20 cellular contexts compared by ENCODE assay signal in the genomic region with DNA sequence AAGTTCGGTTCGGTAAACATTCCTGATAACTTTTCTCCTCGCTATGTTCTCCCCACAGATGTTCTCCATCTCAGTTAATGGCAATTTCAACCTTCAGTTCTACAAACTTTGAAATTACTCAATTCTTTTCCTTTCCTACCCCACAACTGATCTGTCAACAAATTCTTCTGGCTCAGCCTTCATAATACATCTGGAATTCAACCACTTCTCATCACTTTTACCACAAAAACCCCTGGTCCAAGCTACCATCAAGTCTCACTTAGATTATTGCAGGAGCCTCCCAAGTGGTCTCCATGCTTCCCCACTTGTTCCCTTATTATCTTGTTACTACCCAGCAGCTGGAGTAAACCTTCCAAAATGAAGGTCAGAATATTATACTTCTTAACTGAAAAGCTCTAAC.
DNase-seq lines count a peak whose midpoint lies in the region; ATAC-seq, FAIRE-seq and TF ChIP-seq lines count a peak whose summit lies in the region.
"Had no signal": no experiment of that assay in that cellular context is flagged by ENCODE, and none has a peak within 500 bp of the region (broad histone marks: within the 10 kb centered on the region; RNA-seq: fewer than 3 reads in every experiment).

No MANE protein-coding gene starts in this region.

- H3K18ac ChIP-seq in IMR-90 (ENCODE audit: low read depth, low read length): no peak overlapping the region; the same call in 1 of the 2 replicates

- no peak overlapping the region for H2BK120ac ChIP-seq in IMR-90 (ENCODE audit: low read depth, low read length)

- ATAC-seq in IMR-90 (ENCODE audit: low read depth) (peak; percentile 38; the same call in 1 of the 2 replicates), HG02938 (IDR thresholded peaks at IDR 0.05; ENCODE audit: unreplicated experiment) (no peak), pancreas (no peak)
- ATAC-seq: GM12878, HCT116 had no signal

- no peaks in the 10 kb centered on the region for H3K9me3 Mint-ChIP-seq in neural crest cell
- H3K9me3 Mint-ChIP-seq in activated CD4-positive, alpha-beta T cell treated with anti-CD3 and anti-CD28 coated beads, Interleukin-2, amount 10 ng/mL, durations not matched to agents 7 days and 5 days: no peaks in the 10 kb centered on the region

- dilution Hi-C loops in IMR-90 (cut with HindIII; ENCODE audit: low sequenced_read_pairs, unreplicated experiment): no loop called here

- H3K9me1 ChIP-seq in IMR-90 (ENCODE audit: insufficient read depth, low read length): peaks cover 6% of the 10 kb centered on the region; the same call in 1 of the 2 replicates

- no peaks in the 10 kb centered on the region; the same call in 1 of the 2 replicates for H3K36me3 ChIP-seq in IMR-90 (ENCODE audit: control insufficient read depth, insufficient read depth, low read length)
- H3K36me3 ChIP-seq in pancreas: no peaks in the 10 kb centered on the region
- H3K36me3 ChIP-seq: BLaER1 had no signal

- H2AK9ac ChIP-seq in IMR-90 (replicated peaks; ENCODE audit: low read depth, low read length, poor library complexity): no peak overlapping the region

- H4K8ac ChIP-seq in IMR-90 (ENCODE audit: low read depth in 2 of 2, low read length in 2 of 2): no peak overlapping the region

- H3K4me1 ChIP-seq in IMR-90 (ENCODE audit: control insufficient read depth, insufficient read depth, low read length) (peaks cover 7% of the 10 kb centered on the region), pancreas (peaks cover 4 to 14% (median 7%) of the 10 kb centered on the region in 3 donors)
- H3K4me1 ChIP-seq: BLaER1 had no signal

- in situ Hi-C loops in IMR-90 (cut with MboI; ENCODE audit: low sequenced_read_pairs): no loop called here

- no peak overlapping the region for H3K14ac ChIP-seq in IMR-90 (replicated peaks; ENCODE audit: low read depth, low read length)

- TF ChIP-seq POLR2A in IMR-90 (IDR thresholded peaks at IDR 0.05; ENCODE audit: low read depth, low read length): no peak

- intact Hi-C loops in IMR-90 (cut with micrococcal nuclease) (no loop called here), pancreas (cut with DNase I) (no loop called here)

- FAIRE-seq in pancreas (lab: Jason Lieb, UNC): no peak
- FAIRE-seq: GM12878, HTR-8/SVneo had no signal

- H2AK5ac ChIP-seq in IMR-90 (ENCODE audit: low read depth, low read length): no peak overlapping the region

- no TSS peak for BruUV-seq in IMR-90 (replicated peaks; lab: Mats Ljungman, UMichigan)

- no peak overlapping the region for H3K56ac ChIP-seq in IMR-90 (ENCODE audit: extremely low read depth, insufficient read depth, low read length)

- no peak overlapping the region for H3K4me3 Mint-ChIP-seq in neural crest cell
- no peak overlapping the region for H3K4me3 Mint-ChIP-seq in activated CD4-positive, alpha-beta T cell treated with anti-CD3 and anti-CD28 coated beads, Interleukin-2, amount 10 ng/mL, durations not matched to agents 7 days and 5 days
- H3K4me3 Mint-ChIP-seq: CD14-positive monocyte; CD4-positive, alpha-beta memory T cell; HFFc6 had no signal

- POLR2A ChIA-PET in IMR-90 (lab: Charles Lee; ENCODE audit: unreplicated experiment): no interaction called here
- POLR2A ChIA-PET in activated CD4-positive, alpha-beta T cell treated with anti-CD3 and anti-CD28 coated beads, Interleukin-2, amount 10 ng/mL, durations not matched to agents 7 days and 5 days (lab: Charles Lee): no interaction called here

- no peak overlapping the region for H3K4ac ChIP-seq in IMR-90 (ENCODE audit: low read depth, low read length)

- H2BK5ac ChIP-seq in IMR-90 (ENCODE audit: low read depth, low read length, poor library complexity, severe bottlenecking): no peak overlapping the region

- no peak overlapping the region for H4K91ac ChIP-seq in IMR-90 (ENCODE audit: insufficient read depth, low read depth, low read length)

- DNase-seq in IMR-90 (peak; percentile 24), choroid plexus epithelial cell (ENCODE audit: low read depth) (peak; percentile 72), fibroblast of villous mesenchyme (ENCODE audit: low read depth) (peak; percentile 36), neural crest cell (ENCODE audit: low read depth, low spot score) (no peak), pancreas (no peak), activated T-cell treated with anti-CD3 and anti-CD28 coated beads for 4 hours (no peak)
- DNase-seq in activated CD4-positive, alpha-beta T cell treated with anti-CD3 and anti-CD28 coated beads, Interleukin-2, amount 10 ng/mL, durations not matched to agents 7 days and 5 days: no peak
- DNase-seq: 8988T; CD4-positive, alpha-beta memory T cell; DMS79 treated with DMSO at 0.1 percent for 48 hours; GF-D8; GOT3; H7; HFFc6 had no signal

- no peaks in the 10 kb centered on the region for H3K27me3 Mint-ChIP-seq in neural crest cell (ENCODE audit: low read depth)
- no peaks in the 10 kb centered on the region for H3K27me3 Mint-ChIP-seq in activated CD4-positive, alpha-beta T cell treated with anti-CD3 and anti-CD28 coated beads, Interleukin-2, amount 10 ng/mL, durations not matched to agents 7 days and 5 days
- H3K27me3 Mint-ChIP-seq: CD4-positive, alpha-beta memory T cell had no signal

- H3K4me2 ChIP-seq in IMR-90 (ENCODE audit: low read depth, low read length): no peak overlapping the region
- H3K4me2 ChIP-seq: BLaER1 had no signal

- no peak overlapping the region for H4K5ac ChIP-seq in IMR-90 (ENCODE audit: low read depth, low read length)

- H3K79me1 ChIP-seq in IMR-90 (ENCODE audit: low read depth in 1 of 2, low read length in 2 of 2): peaks cover 0 to 8% of the 10 kb centered on the region in 2 experiments; a peak in 2 of 4 replicates

- no peak overlapping the region for H2AFZ ChIP-seq in IMR-90 (replicated peaks; ENCODE audit: low read length, poor library complexity)

- TF ChIP-seq RAD21 in IMR-90 (IDR thresholded peaks at IDR 0.05; ENCODE audit: low read length): no peak

- H3K27me3 ChIP-seq in IMR-90 (ENCODE audit: control insufficient read depth, insufficient read depth, low read length): no peaks in the 10 kb centered on the region
- peaks cover 0 to 4% (median 2%) of the 10 kb centered on the region in 4 donors for H3K27me3 ChIP-seq in pancreas
- H3K27me3 ChIP-seq: BLaER1 had no signal

- H3K36me3 Mint-ChIP-seq in neural crest cell (ENCODE audit: low read depth): peaks cover 4% of the 10 kb centered on the region
- no peaks in the 10 kb centered on the region for H3K36me3 Mint-ChIP-seq in activated CD4-positive, alpha-beta T cell treated with anti-CD3 and anti-CD28 coated beads, Interleukin-2, amount 10 ng/mL, durations not matched to agents 7 days and 5 days (ENCODE audit: low read depth)
- H3K36me3 Mint-ChIP-seq: CD4-positive, alpha-beta memory T cell had no signal

- no peak overlapping the region for H3K27ac ChIP-seq in IMR-90 (ENCODE audit: insufficient read depth, low read length)
- H3K27ac ChIP-seq in pancreas: no peak overlapping the region
- H3K27ac ChIP-seq: BLaER1 had no signal

- H3K4me3 ChIP-seq in IMR-90 (ENCODE audit: insufficient read depth, low read depth, low read length) (no peak overlapping the region), choroid plexus epithelial cell (ENCODE audit: low read depth, low read length) (no peak overlapping the region), fibroblast of villous mesenchyme (ENCODE audit: low read depth, low read length) (no peak overlapping the region), pancreas (no peak overlapping the region)
- H3K4me3 ChIP-seq: BLaER1, GM12878 had no signal

- H3K9me3 ChIP-seq in IMR-90 (ENCODE audit: control insufficient read depth, insufficient read depth, low read length) (no peaks in the 10 kb centered on the region), pancreas (no peaks in the 10 kb centered on the region)
- H3K9me3 ChIP-seq: BLaER1 had no signal

- TF ChIP-seq CTCF in IMR-90 (conservative IDR thresholded peaks at IDR 0.05; ENCODE audit: low read depth, low read length) (no peak), choroid plexus epithelial cell (conservative IDR thresholded peaks at IDR 0.05; ENCODE audit: low read depth, low read length) (no peak), fibroblast of villous mesenchyme (IDR thresholded peaks at IDR 0.05; ENCODE audit: insufficient read depth, low read depth, low read length) (no peak), neural crest cell (conservative IDR thresholded peaks at IDR 0.05) (no peak), pancreas (IDR thresholded peaks at IDR 0.05) (no peak)

- H2BK15ac ChIP-seq in IMR-90 (ENCODE audit: low read depth, low read length): no peak overlapping the region

- WGBS in IMR-90 (ENCODE audit: extremely low coverage in 2 of 2, insufficient read length in 1 of 2), 2 experiments: no CpG with 5 or more reads among the region's 3 CpGs
- WGBS in pancreas, 2 donors: 72 to 82% methylated on average over 3 of the region's 3 CpGs

- CTCF ChIA-PET in IMR-90 (lab: Yijun Ruan, JAX): no interaction called here
- CTCF ChIA-PET in activated CD4-positive, alpha-beta T cell treated with anti-CD3 and anti-CD28 coated beads, Interleukin-2, amount 10 ng/mL, durations not matched to agents 7 days and 5 days (lab: Charles Lee): no interaction called here

- no peak overlapping the region for H2BK20ac ChIP-seq in IMR-90 (ENCODE audit: low read depth, low read length)

- no peak overlapping the region for H3K9ac ChIP-seq in IMR-90 (ENCODE audit: low read depth, low read length)
- H3K9ac ChIP-seq: BLaER1 had no signal

- H3K4me1 Mint-ChIP-seq in neural crest cell: peaks cover 4% of the 10 kb centered on the region
- H3K4me1 Mint-ChIP-seq in activated CD4-positive, alpha-beta T cell treated with anti-CD3 and anti-CD28 coated beads, Interleukin-2, amount 10 ng/mL, durations not matched to agents 7 days and 5 days: no peaks in the 10 kb centered on the region
- H3K4me1 Mint-ChIP-seq: CD4-positive, alpha-beta memory T cell had no signal

- H4K20me1 ChIP-seq in IMR-90 (ENCODE audit: insufficient read depth, low read length): peaks cover 3% of the 10 kb centered on the region; the same call in 1 of the 2 replicates
- H4K20me1 ChIP-seq: BLaER1 had no signal

- H3K23ac ChIP-seq in IMR-90 (ENCODE audit: low read depth, low read length): no peak overlapping the region

- H3K27ac Mint-ChIP-seq in neural crest cell (ENCODE audit: unreplicated experiment): peak overlapping the region; percentile 27
- H3K27ac Mint-ChIP-seq in activated CD4-positive, alpha-beta T cell treated with anti-CD3 and anti-CD28 coated beads, Interleukin-2, amount 10 ng/mL, durations not matched to agents 7 days and 5 days: no peak overlapping the region
- H3K27ac Mint-ChIP-seq: CD14-positive monocyte; CD4-positive, alpha-beta memory T cell; HFFc6 had no signal

TF ChIP-seq in IMR-90, 13 proteins besides CTCF, POLR2A, EP300 and RAD21 (continues in another document):
- no peak for TF ChIP-seq MAFK (IDR thresholded peaks at IDR 0.05; ENCODE audit: low read depth, low read length)
- TF ChIP-seq RFX5 (IDR thresholded peaks at IDR 0.05; ENCODE audit: low read depth, low read length): no peak
- TF ChIP-seq RCOR1 (IDR thresholded peaks at IDR 0.05; ENCODE audit: insufficient replicate concordance, low read length): no peak
- TF ChIP-seq CEBPB (IDR thresholded peaks at IDR 0.05; ENCODE audit: low read depth, low read length): no peak
- TF ChIP-seq NFE2L2 (IDR thresholded peaks at IDR 0.05; ENCODE audit: low read depth, low read length): no peak
- no peak for TF ChIP-seq MXI1 (IDR thresholded peaks at IDR 0.05; ENCODE audit: borderline replicate concordance, low read depth, low read length)
- TF ChIP-seq SMC3 (IDR thresholded peaks at IDR 0.05; ENCODE audit: low read depth, low read length): no peak
- no peak for TF ChIP-seq CHD1 (IDR thresholded peaks at IDR 0.05; ENCODE audit: low read depth, low read length)

Comparison
In these comparisons a context has a peak if more than half of its experiments do, and no peak if none do; other contexts are left out.
1. DNase-seq: peak in IMR-90 (single experiment), choroid plexus epithelial cell (single experiment) and fibroblast of villous mesenchyme (single experiment); none in neural crest cell (single experiment), activated CD4-positive, alpha-beta T cell treated with anti-CD3 and anti-CD28 coated beads, Interleukin-2, amount 10 ng/mL, durations not matched to agents 7 days and 5 days (single experiment), pancreas (0 of 6) and activated T-cell treated with anti-CD3 and anti-CD28 coated beads for 4 hours (single experiment).